Comparison of ENCODE assay signal across 1 cellular context in the genomic region with DNA sequence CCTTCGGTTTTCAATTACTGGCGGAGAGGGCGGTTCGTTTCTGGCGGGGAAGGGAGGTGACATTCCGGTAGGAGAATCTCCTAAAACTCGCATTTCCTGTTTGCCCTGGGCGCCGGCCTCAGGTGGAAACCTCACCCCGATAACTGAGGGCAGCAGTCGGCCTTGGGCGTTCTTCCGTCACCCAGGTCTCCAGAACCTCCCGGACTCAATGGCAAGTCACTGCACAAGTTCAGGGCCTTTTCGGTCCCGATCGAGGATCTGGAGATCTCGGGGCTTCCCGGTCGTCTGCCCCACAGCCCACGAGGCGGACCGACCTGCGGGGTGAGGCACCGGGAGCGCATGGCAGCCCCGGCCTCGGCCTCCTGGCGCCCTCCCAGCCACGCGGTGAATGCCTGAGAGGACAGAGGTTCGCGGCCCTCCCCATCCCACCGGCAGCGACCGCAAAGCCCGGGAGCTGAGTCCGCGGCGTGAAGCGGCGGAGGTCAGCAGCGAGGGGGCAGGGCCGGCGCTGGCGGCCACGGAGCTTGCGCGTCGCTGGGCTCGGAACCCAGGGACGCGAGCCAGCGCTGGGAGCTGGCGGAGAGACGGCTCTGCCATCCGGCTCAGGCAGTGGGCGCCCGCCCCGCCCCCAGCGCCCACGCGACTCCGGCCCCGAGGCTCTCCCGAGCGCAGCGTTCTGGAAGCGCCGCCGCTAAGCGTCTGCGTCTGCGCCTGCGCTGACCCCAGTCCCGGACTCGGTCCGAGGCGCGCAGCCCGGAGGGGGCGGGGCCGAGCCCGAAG.
TF ChIP-seq lines count a peak whose summit lies in the region.

No MANE protein-coding gene starts in this region.

TF ChIP-seq in K562, 482 proteins besides CTCF, POLR2A, EP300 and RAD21 (continued from another document and continues in another):
- TF ChIP-seq, protein P1, sequence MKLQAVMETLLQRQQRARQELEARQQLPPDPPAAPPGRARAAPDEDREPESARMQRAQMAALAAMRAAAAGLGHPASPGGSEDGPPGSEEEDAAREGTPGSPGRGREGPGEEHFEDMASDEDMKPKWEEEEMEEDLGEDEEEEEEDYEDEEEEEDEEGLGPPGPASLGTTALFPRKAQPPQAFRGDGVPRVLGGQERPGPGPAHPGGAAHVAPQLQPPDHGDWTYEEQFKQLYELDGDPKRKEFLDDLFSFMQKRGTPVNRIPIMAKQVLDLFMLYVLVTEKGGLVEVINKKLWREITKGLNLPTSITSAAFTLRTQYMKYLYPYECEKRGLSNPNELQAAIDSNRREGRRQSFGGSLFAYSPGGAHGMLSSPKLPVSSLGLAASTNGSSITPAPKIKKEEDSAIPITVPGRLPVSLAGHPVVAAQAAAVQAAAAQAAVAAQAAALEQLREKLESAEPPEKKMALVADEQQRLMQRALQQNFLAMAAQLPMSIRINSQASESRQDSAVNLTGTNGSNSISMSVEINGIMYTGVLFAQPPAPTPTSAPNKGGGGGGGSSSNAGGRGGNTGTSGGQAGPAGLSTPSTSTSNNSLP (IDR thresholded peaks at IDR 0.05; ENCODE audit: borderline replicate concordance, low read depth, low read length) = no peak
- TF ChIP-seq C11orf30 (IDR thresholded peaks at IDR 0.05; ENCODE audit: low read depth) = no peak
- no peak for TF ChIP-seq FOXA3 (CRISPR knock-in tag; conservative IDR thresholded peaks at IDR 0.05 in 1 of 2, IDR thresholded peaks at IDR 0.05 in 1 of 2)
- TF ChIP-seq, protein P2, sequence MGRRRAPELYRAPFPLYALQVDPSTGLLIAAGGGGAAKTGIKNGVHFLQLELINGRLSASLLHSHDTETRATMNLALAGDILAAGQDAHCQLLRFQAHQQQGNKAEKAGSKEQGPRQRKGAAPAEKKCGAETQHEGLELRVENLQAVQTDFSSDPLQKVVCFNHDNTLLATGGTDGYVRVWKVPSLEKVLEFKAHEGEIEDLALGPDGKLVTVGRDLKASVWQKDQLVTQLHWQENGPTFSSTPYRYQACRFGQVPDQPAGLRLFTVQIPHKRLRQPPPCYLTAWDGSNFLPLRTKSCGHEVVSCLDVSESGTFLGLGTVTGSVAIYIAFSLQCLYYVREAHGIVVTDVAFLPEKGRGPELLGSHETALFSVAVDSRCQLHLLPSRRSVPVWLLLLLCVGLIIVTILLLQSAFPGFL (CRISPR knock-in tag; IDR thresholded peaks at IDR 0.05) = no peak
- TF ChIP-seq FOXM1 (IDR thresholded peaks at IDR 0.05; ENCODE audit: low read depth) = no peak
- TF ChIP-seq FOXM1 (CRISPR knock-in tag; IDR thresholded peaks at IDR 0.05; ENCODE audit: low read depth) = no peak
- TF ChIP-seq ZFX (CRISPR knock-in tag; IDR thresholded peaks at IDR 0.05) = peak; percentile 97
- TF ChIP-seq, protein P3, sequence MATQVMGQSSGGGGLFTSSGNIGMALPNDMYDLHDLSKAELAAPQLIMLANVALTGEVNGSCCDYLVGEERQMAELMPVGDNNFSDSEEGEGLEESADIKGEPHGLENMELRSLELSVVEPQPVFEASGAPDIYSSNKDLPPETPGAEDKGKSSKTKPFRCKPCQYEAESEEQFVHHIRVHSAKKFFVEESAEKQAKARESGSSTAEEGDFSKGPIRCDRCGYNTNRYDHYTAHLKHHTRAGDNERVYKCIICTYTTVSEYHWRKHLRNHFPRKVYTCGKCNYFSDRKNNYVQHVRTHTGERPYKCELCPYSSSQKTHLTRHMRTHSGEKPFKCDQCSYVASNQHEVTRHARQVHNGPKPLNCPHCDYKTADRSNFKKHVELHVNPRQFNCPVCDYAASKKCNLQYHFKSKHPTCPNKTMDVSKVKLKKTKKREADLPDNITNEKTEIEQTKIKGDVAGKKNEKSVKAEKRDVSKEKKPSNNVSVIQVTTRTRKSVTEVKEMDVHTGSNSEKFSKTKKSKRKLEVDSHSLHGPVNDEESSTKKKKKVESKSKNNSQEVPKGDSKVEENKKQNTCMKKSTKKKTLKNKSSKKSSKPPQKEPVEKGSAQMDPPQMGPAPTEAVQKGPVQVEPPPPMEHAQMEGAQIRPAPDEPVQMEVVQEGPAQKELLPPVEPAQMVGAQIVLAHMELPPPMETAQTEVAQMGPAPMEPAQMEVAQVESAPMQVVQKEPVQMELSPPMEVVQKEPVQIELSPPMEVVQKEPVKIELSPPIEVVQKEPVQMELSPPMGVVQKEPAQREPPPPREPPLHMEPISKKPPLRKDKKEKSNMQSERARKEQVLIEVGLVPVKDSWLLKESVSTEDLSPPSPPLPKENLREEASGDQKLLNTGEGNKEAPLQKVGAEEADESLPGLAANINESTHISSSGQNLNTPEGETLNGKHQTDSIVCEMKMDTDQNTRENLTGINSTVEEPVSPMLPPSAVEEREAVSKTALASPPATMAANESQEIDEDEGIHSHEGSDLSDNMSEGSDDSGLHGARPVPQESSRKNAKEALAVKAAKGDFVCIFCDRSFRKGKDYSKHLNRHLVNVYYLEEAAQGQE (CRISPR knock-in tag; IDR thresholded peaks at IDR 0.05; ENCODE audit: low read depth) = 0 out of 2 replicates have a peak, but pooled peaks have one; percentile 56
- no peak for TF ChIP-seq ZNF134 (CRISPR knock-in tag; conservative IDR thresholded peaks at IDR 0.05)
- TF ChIP-seq BDP1 (IDR thresholded peaks at IDR 0.05; ENCODE audit: insufficient read depth, insufficient read length) = no peak
- TF ChIP-seq, protein P4, sequence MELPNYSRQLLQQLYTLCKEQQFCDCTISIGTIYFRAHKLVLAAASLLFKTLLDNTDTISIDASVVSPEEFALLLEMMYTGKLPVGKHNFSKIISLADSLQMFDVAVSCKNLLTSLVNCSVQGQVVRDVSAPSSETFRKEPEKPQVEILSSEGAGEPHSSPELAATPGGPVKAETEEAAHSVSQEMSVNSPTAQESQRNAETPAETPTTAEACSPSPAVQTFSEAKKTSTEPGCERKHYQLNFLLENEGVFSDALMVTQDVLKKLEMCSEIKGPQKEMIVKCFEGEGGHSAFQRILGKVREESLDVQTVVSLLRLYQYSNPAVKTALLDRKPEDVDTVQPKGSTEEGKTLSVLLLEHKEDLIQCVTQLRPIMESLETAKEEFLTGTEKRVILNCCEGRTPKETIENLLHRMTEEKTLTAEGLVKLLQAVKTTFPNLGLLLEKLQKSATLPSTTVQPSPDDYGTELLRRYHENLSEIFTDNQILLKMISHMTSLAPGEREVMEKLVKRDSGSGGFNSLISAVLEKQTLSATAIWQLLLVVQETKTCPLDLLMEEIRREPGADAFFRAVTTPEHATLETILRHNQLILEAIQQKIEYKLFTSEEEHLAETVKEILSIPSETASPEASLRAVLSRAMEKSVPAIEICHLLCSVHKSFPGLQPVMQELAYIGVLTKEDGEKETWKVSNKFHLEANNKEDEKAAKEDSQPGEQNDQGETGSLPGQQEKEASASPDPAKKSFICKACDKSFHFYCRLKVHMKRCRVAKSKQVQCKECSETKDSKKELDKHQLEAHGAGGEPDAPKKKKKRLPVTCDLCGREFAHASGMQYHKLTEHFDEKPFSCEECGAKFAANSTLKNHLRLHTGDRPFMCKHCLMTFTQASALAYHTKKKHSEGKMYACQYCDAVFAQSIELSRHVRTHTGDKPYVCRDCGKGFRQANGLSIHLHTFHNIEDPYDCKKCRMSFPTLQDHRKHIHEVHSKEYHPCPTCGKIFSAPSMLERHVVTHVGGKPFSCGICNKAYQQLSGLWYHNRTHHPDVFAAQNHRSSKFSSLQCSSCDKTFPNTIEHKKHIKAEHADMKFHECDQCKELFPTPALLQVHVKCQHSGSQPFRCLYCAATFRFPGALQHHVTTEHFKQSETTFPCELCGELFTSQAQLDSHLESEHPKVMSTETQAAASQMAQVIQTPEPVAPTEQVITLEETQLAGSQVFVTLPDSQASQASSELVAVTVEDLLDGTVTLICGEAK (IDR thresholded peaks at IDR 0.05) = peak; percentile 64
- TF ChIP-seq, protein P4 (CRISPR knock-in tag; IDR thresholded peaks at IDR 0.05) = no peak
- no peak for TF ChIP-seq ZKSCAN1 (IDR thresholded peaks at IDR 0.05; ENCODE audit: low read depth, low read length)
- no peak for TF ChIP-seq NFATC3 (IDR thresholded peaks at IDR 0.05)
- no peak for TF ChIP-seq ZKSCAN3 (CRISPR knock-in tag; IDR thresholded peaks at IDR 0.05)
- TF ChIP-seq, protein P5, sequence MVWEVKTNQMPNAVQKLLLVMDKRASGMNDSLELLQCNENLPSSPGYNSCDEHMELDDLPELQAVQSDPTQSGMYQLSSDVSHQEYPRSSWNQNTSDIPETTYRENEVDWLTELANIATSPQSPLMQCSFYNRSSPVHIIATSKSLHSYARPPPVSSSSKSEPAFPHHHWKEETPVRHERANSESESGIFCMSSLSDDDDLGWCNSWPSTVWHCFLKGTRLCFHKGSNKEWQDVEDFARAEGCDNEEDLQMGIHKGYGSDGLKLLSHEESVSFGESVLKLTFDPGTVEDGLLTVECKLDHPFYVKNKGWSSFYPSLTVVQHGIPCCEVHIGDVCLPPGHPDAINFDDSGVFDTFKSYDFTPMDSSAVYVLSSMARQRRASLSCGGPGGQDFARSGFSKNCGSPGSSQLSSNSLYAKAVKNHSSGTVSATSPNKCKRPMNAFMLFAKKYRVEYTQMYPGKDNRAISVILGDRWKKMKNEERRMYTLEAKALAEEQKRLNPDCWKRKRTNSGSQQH (CRISPR knock-in tag; IDR thresholded peaks at IDR 0.05) = no peak
- no peak for TF ChIP-seq ZNF780A (CRISPR knock-in tag; IDR thresholded peaks at IDR 0.05)
- TF ChIP-seq SAFB (IDR thresholded peaks at IDR 0.05; ENCODE audit: borderline replicate concordance, low read depth, low read length) = peak; percentile 70
- no peak for TF ChIP-seq ZNF311 (CRISPR knock-in tag; IDR thresholded peaks at IDR 0.05)
- no peak for TF ChIP-seq ARHGAP35 (IDR thresholded peaks at IDR 0.05; ENCODE audit: partially characterized antibody)
- no peak for TF ChIP-seq ZNF121 (CRISPR knock-in tag; conservative IDR thresholded peaks at IDR 0.05)
- no peak for TF ChIP-seq CAMTA2 (CRISPR knock-in tag; conservative IDR thresholded peaks at IDR 0.05)
- TF ChIP-seq TRIM28 (IDR thresholded peaks at IDR 0.05) = no peak
- no peak for TF ChIP-seq TCF7 (IDR thresholded peaks at IDR 0.05; ENCODE audit: borderline replicate concordance)
- no peak for TF ChIP-seq MED1 (CRISPR knock-in tag; IDR thresholded peaks at IDR 0.05; ENCODE audit: borderline replicate concordance)
- TF ChIP-seq JUN (IDR thresholded peaks at IDR 0.05; ENCODE audit: borderline replicate concordance, low read depth, low read length) = no peak
- no peak for TF ChIP-seq JUN (CRISPR knock-in tag; IDR thresholded peaks at IDR 0.05; ENCODE audit: borderline replicate concordance)
- TF ChIP-seq MTA3 (IDR thresholded peaks at IDR 0.05; ENCODE audit: borderline replicate concordance) = peak; percentile 85; the same call in 1 of the 2 replicates
- TF ChIP-seq PURB (CRISPR knock-in tag; IDR thresholded peaks at IDR 0.05; ENCODE audit: low read depth) = no peak
- no peak for TF ChIP-seq NFE2 (IDR thresholded peaks at IDR 0.05; ENCODE audit: low read depth)
- TF ChIP-seq HOXB6 (CRISPR knock-in tag; IDR thresholded peaks at IDR 0.05; ENCODE audit: borderline replicate concordance) = no peak
- TF ChIP-seq, protein P6, sequence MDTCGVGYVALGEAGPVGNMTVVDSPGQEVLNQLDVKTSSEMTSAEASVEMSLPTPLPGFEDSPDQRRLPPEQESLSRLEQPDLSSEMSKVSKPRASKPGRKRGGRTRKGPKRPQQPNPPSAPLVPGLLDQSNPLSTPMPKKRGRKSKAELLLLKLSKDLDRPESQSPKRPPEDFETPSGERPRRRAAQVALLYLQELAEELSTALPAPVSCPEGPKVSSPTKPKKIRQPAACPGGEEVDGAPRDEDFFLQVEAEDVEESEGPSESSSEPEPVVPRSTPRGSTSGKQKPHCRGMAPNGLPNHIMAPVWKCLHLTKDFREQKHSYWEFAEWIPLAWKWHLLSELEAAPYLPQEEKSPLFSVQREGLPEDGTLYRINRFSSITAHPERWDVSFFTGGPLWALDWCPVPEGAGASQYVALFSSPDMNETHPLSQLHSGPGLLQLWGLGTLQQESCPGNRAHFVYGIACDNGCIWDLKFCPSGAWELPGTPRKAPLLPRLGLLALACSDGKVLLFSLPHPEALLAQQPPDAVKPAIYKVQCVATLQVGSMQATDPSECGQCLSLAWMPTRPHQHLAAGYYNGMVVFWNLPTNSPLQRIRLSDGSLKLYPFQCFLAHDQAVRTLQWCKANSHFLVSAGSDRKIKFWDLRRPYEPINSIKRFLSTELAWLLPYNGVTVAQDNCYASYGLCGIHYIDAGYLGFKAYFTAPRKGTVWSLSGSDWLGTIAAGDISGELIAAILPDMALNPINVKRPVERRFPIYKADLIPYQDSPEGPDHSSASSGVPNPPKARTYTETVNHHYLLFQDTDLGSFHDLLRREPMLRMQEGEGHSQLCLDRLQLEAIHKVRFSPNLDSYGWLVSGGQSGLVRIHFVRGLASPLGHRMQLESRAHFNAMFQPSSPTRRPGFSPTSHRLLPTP (IDR thresholded peaks at IDR 0.05; ENCODE audit: borderline replicate concordance, extremely low read depth, insufficient read length) = no peak
- no peak for TF ChIP-seq SP2 (IDR thresholded peaks at IDR 0.05; ENCODE audit: extremely low read depth, low read depth, low read length, poor library complexity, severe bottlenecking)
- no peak for TF ChIP-seq MEF2D (tag; conservative IDR thresholded peaks at IDR 0.05; ENCODE audit: low read depth)
- no peak for TF ChIP-seq KDM4B (IDR thresholded peaks at IDR 0.05; ENCODE audit: borderline replicate concordance in 2 of 2, low read depth in 1 of 2)
- peak; percentile 70 for TF ChIP-seq RBBP5 (IDR thresholded peaks at IDR 0.05; ENCODE audit: borderline replicate concordance, insufficient read depth, low read length, poor library complexity, severe bottlenecking)
- TF ChIP-seq RBM14 (IDR thresholded peaks at IDR 0.05; ENCODE audit: borderline replicate concordance, insufficient read depth, low read depth, low read length) = no peak
- TF ChIP-seq ZNF583 (CRISPR knock-in tag; IDR thresholded peaks at IDR 0.05) = no peak
- no peak for TF ChIP-seq ZNF347 (CRISPR knock-in tag; IDR thresholded peaks at IDR 0.05; ENCODE audit: low read depth)
- TF ChIP-seq ZNF232 (CRISPR knock-in tag; IDR thresholded peaks at IDR 0.05) = peak; percentile 86; the same call in 1 of the 2 replicates
- TF ChIP-seq HSF4 (CRISPR knock-in tag; IDR thresholded peaks at IDR 0.05; ENCODE audit: borderline replicate concordance) = no peak
